ENCODE assay signal across 1 cellular context in genomic region chr17:29037739-29038465, GRCh38.
A peak's percentile ranks its signal among the peaks of the same experiment; 100 is the strongest.
TF ChIP-seq lines count a peak whose summit lies in the region.

No MANE protein-coding gene starts in this region.

TF ChIP-seq in neural cell, 6 proteins besides CTCF, POLR2A, EP300 and RAD21:
- TF ChIP-seq REST (IDR thresholded peaks at IDR 0.05; ENCODE audit: borderline replicate concordance) (peak; percentile 83), SMC3 (conservative IDR thresholded peaks at IDR 0.05; ENCODE audit: poor library complexity) (no peak), EZH2 (IDR thresholded peaks at IDR 0.05; ENCODE audit: borderline replicate concordance, insufficient read depth, low read length, poor library complexity, severe bottlenecking) (no peak), TAF1 (IDR thresholded peaks at IDR 0.05; ENCODE audit: low read depth) (peak; percentile 84), POLR2AphosphoS5 (IDR thresholded peaks at IDR 0.05) (peak; percentile 91), MXI1 (conservative IDR thresholded peaks at IDR 0.05; ENCODE audit: poor library complexity, severe bottlenecking) (peak; percentile 22)
